In genomic region chr3:37111199-37111598, GRCh38 we compare ENCODE assay signal across 16 cellular contexts.
"Had no signal": no experiment of that assay in that cellular context is flagged by ENCODE, and none has a peak within 500 bp of the region (broad histone marks: within the 10 kb centered on the region; RNA-seq: fewer than 3 reads in every experiment).

No MANE protein-coding gene starts in this region.

- DNase-seq: effector CD4-positive, alpha-beta T cell; endodermal cell; gastrocnemius medialis; heart right ventricle; islet precursor cell; left lung; lower lobe of right lung; natural killer cell; posterior cingulate gyrus; sigmoid colon; stimulated activated CD4-positive, alpha-beta T cell treated with anti-CD3 and anti-CD28 coated beads, Interleukin-12 subunit alpha, Interleukin-12 subunit beta, amount 100 ng/mL, for 4 hours; stimulated activated naive CD8-positive, alpha-beta T cell treated with anti-CD3 and anti-CD28 coated beads, Interleukin-15, Interleukin-2, amounts not matched to agents 100 U/mL and 50 U/mL, for 24 hours; transverse colon had no signal

- ATAC-seq: gastrocnemius medialis; heart right ventricle; left lung; lower lobe of right lung; natural killer cell; stimulated activated naive CD8-positive, alpha-beta T cell treated with anti-CD3 and anti-CD28 coated beads, Interleukin-15, Interleukin-2, amounts not matched to agents 100 U/mL and 50 U/mL, for 24 hours had no signal

- H3K4me3 ChIP-seq: coronary artery, gastrocnemius medialis, heart right ventricle, left lung, lower lobe of right lung, right atrium auricular region, sigmoid colon, skin epidermis, transverse colon had no signal

- H3K9me3 ChIP-seq: gastrocnemius medialis, heart right ventricle, left lung, lower lobe of right lung, right atrium auricular region, sigmoid colon, transverse colon had no signal

- H3K4me1 ChIP-seq: lower lobe of right lung had no signal

- H3K27me3 ChIP-seq: gastrocnemius medialis, heart right ventricle, left lung, right atrium auricular region, sigmoid colon, transverse colon had no signal

- H3K27ac ChIP-seq: gastrocnemius medialis, heart right ventricle, left lung, lower lobe of right lung, right atrium auricular region, sigmoid colon, transverse colon had no signal

- H3K36me3 ChIP-seq: left lung, lower lobe of right lung, right atrium auricular region, sigmoid colon, transverse colon had no signal
